19 cellular contexts compared by ENCODE assay signal in the genomic region with DNA sequence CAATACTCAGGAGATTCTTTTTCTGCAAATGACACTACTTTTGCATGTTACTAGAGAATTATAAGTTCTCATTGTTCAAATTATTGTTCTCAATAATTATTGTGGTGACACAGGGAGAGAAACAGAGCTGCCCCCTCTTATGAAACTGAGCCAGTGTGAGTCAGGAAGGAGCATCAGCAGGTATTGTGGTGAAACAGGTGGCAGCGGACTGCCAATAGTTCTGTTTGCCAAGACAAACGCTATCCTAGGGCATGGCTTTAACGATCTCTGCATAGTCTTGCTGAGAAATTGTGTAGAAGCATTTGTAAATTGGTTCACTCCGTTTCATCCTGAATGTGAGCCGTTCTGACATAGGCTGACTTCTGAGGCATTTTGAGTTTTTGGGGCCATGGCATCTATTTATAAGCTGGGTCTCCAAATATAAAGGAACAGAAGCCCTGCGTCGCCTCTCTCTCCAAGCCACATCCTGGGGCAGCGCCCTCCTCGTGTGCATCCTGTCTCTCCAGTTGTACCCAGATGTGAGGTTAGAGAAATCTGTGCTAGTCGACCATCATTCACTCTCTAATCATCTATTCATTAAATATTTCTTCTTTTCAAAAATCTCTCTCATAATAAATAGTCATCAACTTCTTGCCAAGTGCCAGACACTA. TPM values are rescaled to one million over a fixed set of nuclear protein-coding genes. Genes with fewer than 3 reads are reported as not detected.
A peak's percentile ranks its signal among the peaks of the same experiment; 100 is the strongest.
DNase-seq lines count a peak whose midpoint lies in the region; ATAC-seq, FAIRE-seq and TF ChIP-seq lines count a peak whose summit lies in the region.
"Had no signal": no experiment of that assay in that cellular context is flagged by ENCODE, and none has a peak within 500 bp of the region (broad histone marks: within the 10 kb centered on the region; RNA-seq: fewer than 3 reads in every experiment).

No MANE protein-coding gene starts in this region.

- H2BK12ac ChIP-seq in neuronal stem cell (ENCODE audit: low read length): no peak overlapping the region

- TF ChIP-seq CTCF in RWPE2 (IDR thresholded peaks at IDR 0.05; ENCODE audit: poor library complexity, severe bottlenecking) (no peak), bronchial epithelial cell (IDR thresholded peaks at IDR 0.05; ENCODE audit: insufficient read depth, low read length, severe bottlenecking) (no peak)

- H2AK5ac ChIP-seq in neuronal stem cell (ENCODE audit: low read depth, low read length): no peak overlapping the region

- H3K27ac ChIP-seq in BLaER1 treated with 17β-estradiol and CSF1 and Interleukin-3, amounts not matched to agents 10 nM and 100 nM: no peak overlapping the region
- no peak overlapping the region for H3K27ac ChIP-seq in RWPE2 (ENCODE audit: poor library complexity, severe bottlenecking)
- no peak overlapping the region for H3K27ac ChIP-seq in neuronal stem cell (replicated peaks; ENCODE audit: low read length)
- H3K27ac ChIP-seq: pancreas, stomach had no signal

- H3K4me1 ChIP-seq in BLaER1 treated with 17β-estradiol and CSF1 and Interleukin-3, amounts not matched to agents 10 nM and 100 nM: peaks cover 26 to 41% (median 37%) of the 10 kb centered on the region in 10 experiments
- H3K4me1 ChIP-seq in RWPE2 (ENCODE audit: insufficient read depth, poor library complexity, severe bottlenecking): no peaks in the 10 kb centered on the region
- peaks cover 0 to 14% of the 10 kb centered on the region in 2 donors for H3K4me1 ChIP-seq in neuronal stem cell (ENCODE audit: control insufficient read depth in 2 of 2, insufficient read depth in 1 of 2, low read depth in 1 of 2, low read length in 2 of 2)
- H3K4me1 ChIP-seq: pancreas had no signal

- H4K20me1 ChIP-seq in BLaER1 treated with 17β-estradiol and CSF1 and Interleukin-3, amounts not matched to agents 10 nM and 100 nM: no peaks in the 10 kb centered on the region

- no peak overlapping the region for H3K4me3 ChIP-seq in BLaER1 treated with 17β-estradiol and CSF1 and Interleukin-3, amounts not matched to agents 10 nM and 100 nM
- H3K4me3 ChIP-seq in RWPE2 (ENCODE audit: severe bottlenecking) (no peak overlapping the region), bronchial epithelial cell (ENCODE audit: low read depth, low read length) (no peak overlapping the region), neuronal stem cell (ENCODE audit: low read length in 2 of 2) (no peak overlapping the region)
- H3K4me3 ChIP-seq: GM12878, pancreas, stomach had no signal

- ATAC-seq in activated CD4-positive, CD25-positive, alpha-beta regulatory T cell treated with anti-CD3 and anti-CD28 coated beads, Interleukin-2, amount 50 U/mL, for 24 hours: peak; percentile 64 to 74
- ATAC-seq in RWPE2 (ENCODE audit: low read depth) (peak; percentile 46; the same call in 2 of the 3 replicates), GM21737 (IDR thresholded peaks at IDR 0.05; ENCODE audit: unreplicated experiment) (no peak)
- ATAC-seq: GM12878, pancreas had no signal

- no peak overlapping the region for H3K9ac ChIP-seq in BLaER1 treated with 17β-estradiol and CSF1 and Interleukin-3, amounts not matched to agents 10 nM and 100 nM
- no peak overlapping the region for H3K9ac ChIP-seq in neuronal stem cell (ENCODE audit: low read depth, low read length, poor library complexity)

- WGBS in neuronal stem cell (ENCODE audit: extremely low coverage in 2 of 2, insufficient read length in 2 of 2, insufficient replicate concordance in 1 of 2), 2 donors: no CpG with 5 or more reads among the region's 10 CpGs

- H3K23ac ChIP-seq in neuronal stem cell (ENCODE audit: low read depth, low read length, poor library complexity): no peak overlapping the region

- no peak overlapping the region for H2AFZ ChIP-seq in neuronal stem cell (ENCODE audit: low read length)

- no peak overlapping the region for H4K91ac ChIP-seq in neuronal stem cell (ENCODE audit: low read depth, low read length, poor library complexity)

- peak overlapping the region; percentile 52 to 75 (median 59) for H3K4me2 ChIP-seq in BLaER1 treated with 17β-estradiol and CSF1 and Interleukin-3, amounts not matched to agents 10 nM and 100 nM
- no peak overlapping the region for H3K4me2 ChIP-seq in neuronal stem cell (ENCODE audit: insufficient read depth, low read length, poor library complexity, severe bottlenecking)

- H3K27me3 ChIP-seq in BLaER1 treated with 17β-estradiol and CSF1 and Interleukin-3, amounts not matched to agents 10 nM and 100 nM: no peaks in the 10 kb centered on the region
- H3K27me3 ChIP-seq in RWPE2 (ENCODE audit: insufficient read depth, poor library complexity, severe bottlenecking) (no peaks in the 10 kb centered on the region), bronchial epithelial cell (ENCODE audit: control insufficient read depth, insufficient read depth, low read length) (no peaks in the 10 kb centered on the region), neuronal stem cell (ENCODE audit: control insufficient read depth in 3 of 3, insufficient read depth in 3 of 3, low read depth in 1 of 3, low read length in 3 of 3) (peaks cover 0 to 3% (median 0%) of the 10 kb centered on the region in 3 experiments)
- H3K27me3 ChIP-seq: pancreas had no signal

- no peak overlapping the region for H3K4ac ChIP-seq in neuronal stem cell (ENCODE audit: low read length)

- no peak overlapping the region for H2BK5ac ChIP-seq in neuronal stem cell (ENCODE audit: low read length)

- H3K14ac ChIP-seq in neuronal stem cell (ENCODE audit: low read length): no peak overlapping the region

- FAIRE-seq in bronchial epithelial cell (lab: Jason Lieb, UNC): no peak
- FAIRE-seq: GM12878, pancreas, small intestine had no signal

- H2BK15ac ChIP-seq in neuronal stem cell (ENCODE audit: low read length): no peak overlapping the region

- no peaks in the 10 kb centered on the region for H3K79me1 ChIP-seq in neuronal stem cell (ENCODE audit: low read depth, low read length)

- H4K8ac ChIP-seq in neuronal stem cell (ENCODE audit: low read depth, low read length): no peak overlapping the region

- H3K9me3 ChIP-seq in BLaER1 treated with 17β-estradiol and CSF1 and Interleukin-3, amounts not matched to agents 10 nM and 100 nM (replicated peaks in 1 of 11): peaks cover 7 to 17% (median 15%) of the 10 kb centered on the region in 11 experiments; a peak in 20 of 22 replicates
- H3K9me3 ChIP-seq in RWPE2 (ENCODE audit: severe bottlenecking) (no peaks in the 10 kb centered on the region), neuronal stem cell (replicated peaks in 1 of 2; ENCODE audit: control insufficient read depth in 2 of 2, insufficient read depth in 1 of 2, low read depth in 1 of 2, low read length in 2 of 2) (peaks cover 0 to 6% of the 10 kb centered on the region in 2 donors)
- H3K9me3 ChIP-seq: pancreas, stomach had no signal

- no peaks in the 10 kb centered on the region for H3K36me3 ChIP-seq in BLaER1 treated with 17β-estradiol and CSF1 and Interleukin-3, amounts not matched to agents 10 nM and 100 nM
- H3K36me3 ChIP-seq in RWPE2 (ENCODE audit: low read depth): no peaks in the 10 kb centered on the region
- no peaks in the 10 kb centered on the region for H3K36me3 ChIP-seq in bronchial epithelial cell (ENCODE audit: control insufficient read depth, insufficient read depth, low read length)
- H3K36me3 ChIP-seq in neuronal stem cell (replicated peaks in 1 of 2; ENCODE audit: control insufficient read depth in 2 of 2, insufficient read depth in 2 of 2, low read length in 2 of 2): no peaks in the 10 kb centered on the region
- H3K36me3 ChIP-seq: pancreas, stomach had no signal

- DNase-seq in activated CD4-positive, CD25-positive, alpha-beta regulatory T cell treated with anti-CD3 and anti-CD28 coated beads, Interleukin-2, amount 50 U/mL, for 72 hours: no peak
- DNase-seq in RWPE2 (ENCODE audit: low spot score) (no peak), bronchial epithelial cell (ENCODE audit: low read depth) (peak; percentile 14), neuronal stem cell (ENCODE audit: low spot score) (no peak), NCI-H1930 (lab: John Stamatoyannopoulos, UW) (no peak)
- DNase-seq: ACHN; COR-L47; effector CD4-positive, alpha-beta T cell; hippocampal formation; kidney glomerular epithelial cell; NCI-H82; pancreas; small intestine; stomach; SW 1271 had no signal

- no peak overlapping the region for H3K18ac ChIP-seq in neuronal stem cell (ENCODE audit: low read length)

- no peak overlapping the region for H2BK120ac ChIP-seq in neuronal stem cell (ENCODE audit: low read depth, low read length)

RNA-seq across cellular contexts. Expression of a gene that starts 15.8 kb away (rescaled TPM):
- total RNA-seq in bronchial epithelial cell: 14.0 and 23.8 TPM in 2 replicates
- 11.8 TPM for polyA plus RNA-seq in neuronal stem cell (2013, experiment 1 of 2)
- 12.4 TPM for polyA plus RNA-seq in neuronal stem cell (2013, experiment 2 of 2)

RNA-seq across cellular contexts. Expression of a gene that starts 29.0 kb away (rescaled TPM):
- 44.5 and 124 TPM in 2 replicates for total RNA-seq in bronchial epithelial cell
- polyA plus RNA-seq in neuronal stem cell (2013, experiment 1 of 2): 69.0 TPM
- 68.1 TPM for polyA plus RNA-seq in neuronal stem cell (2013, experiment 2 of 2)

RNA-seq across cellular contexts. Expression of a gene that starts 47.8 kb away (rescaled TPM):
- total RNA-seq in bronchial epithelial cell: 15.2 and 20.5 TPM in 2 replicates
- 8.0 TPM for polyA plus RNA-seq in neuronal stem cell (2013, experiment 1 of 2)
- polyA plus RNA-seq in neuronal stem cell (2013, experiment 2 of 2): 8.8 TPM
